ENCODE assay signal across 33 cellular contexts in the genomic region with DNA sequence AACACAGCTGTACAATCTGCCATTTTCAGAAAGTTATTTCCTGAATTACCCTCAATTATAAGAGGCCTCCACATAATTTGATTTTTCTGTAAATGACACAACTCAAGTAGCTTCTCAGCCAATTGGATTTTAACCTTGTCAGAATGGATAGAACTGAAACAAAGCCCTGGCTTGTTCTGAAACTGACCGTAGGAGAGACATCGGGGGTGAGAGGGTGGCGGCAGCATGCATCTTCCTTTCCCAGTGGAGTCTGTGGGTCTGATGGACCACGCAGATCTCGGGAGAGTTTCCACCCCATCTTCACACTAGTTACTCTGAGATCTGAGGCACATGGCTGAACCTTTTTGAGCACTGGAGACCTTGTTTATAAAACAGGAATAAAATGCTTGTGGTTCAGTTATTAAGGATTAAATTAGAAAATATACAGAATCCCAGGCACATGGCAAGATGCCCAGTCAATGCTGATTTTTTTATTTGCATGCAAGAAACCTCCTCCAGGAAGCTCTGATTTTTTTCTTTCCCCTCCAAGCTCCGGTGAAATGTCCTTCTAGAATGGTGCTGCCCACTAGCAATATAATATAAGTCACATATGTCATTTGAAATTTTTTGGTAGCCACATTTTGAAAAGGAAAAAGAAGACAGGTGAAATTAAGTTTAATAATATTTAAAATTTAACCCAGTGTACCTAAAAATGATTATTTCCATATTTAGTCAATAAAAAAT.
"Had no signal": no experiment of that assay in that cellular context is flagged by ENCODE, and none has a peak within 500 bp of the region (broad histone marks: within the 10 kb centered on the region; RNA-seq: fewer than 3 reads in every experiment).

No MANE protein-coding gene starts in this region.

- H3K27me3 ChIP-seq: ascending aorta, cardiac muscle cell, colonic mucosa, gastroesophageal sphincter, heart left ventricle, ovary, stomach, suprapubic skin, tibial artery, upper lobe of right lung had no signal

- H3K4me1 ChIP-seq: colonic mucosa had no signal

- H3K27me3 Mint-ChIP-seq: activated naive CD4-positive, alpha-beta T cell treated with anti-CD3 and anti-CD28 coated beads, Interleukin-2, amount 10 ng/mL, durations not matched to agents 7 days and 5 days; activated naive CD8-positive, alpha-beta T cell treated with anti-CD3 and anti-CD28 coated beads, Interleukin-2, amount 10 ng/mL, durations not matched to agents 7 days and 5 days; brain; naive B cell; progenitor cell of endocrine pancreas had no signal

- H3K9me3 ChIP-seq: ascending aorta, colonic mucosa, gastroesophageal sphincter, heart left ventricle, ovary, stomach, suprapubic skin, tibial artery, upper lobe of right lung had no signal

- H3K9me3 Mint-ChIP-seq: activated naive CD4-positive, alpha-beta T cell treated with anti-CD3 and anti-CD28 coated beads, Interleukin-2, amount 10 ng/mL, durations not matched to agents 7 days and 5 days; activated naive CD8-positive, alpha-beta T cell treated with anti-CD3 and anti-CD28 coated beads, Interleukin-2, amount 10 ng/mL, durations not matched to agents 7 days and 5 days; brain; immature natural killer cell; nephron progenitor cell had no signal

- H3K36me3 ChIP-seq: ascending aorta, cardiac muscle cell, colonic mucosa, gastroesophageal sphincter, heart left ventricle, ovary, stomach, suprapubic skin, tibial artery, upper lobe of right lung, WERI-Rb-1 had no signal

- ATAC-seq: activated CD4-positive, CD25-positive, alpha-beta regulatory T cell treated with anti-CD3 and anti-CD28 coated beads, Interleukin-2, amount 50 U/mL, for 24 hours; gastroesophageal sphincter; heart left ventricle; sciatic nerve; upper lobe of right lung had no signal

- H3K36me3 Mint-ChIP-seq: immature natural killer cell had no signal

- DNase-seq: activated CD4-positive, alpha-beta T cell treated with anti-CD3 and anti-CD28 coated beads for 48 hours; activated CD4-positive, alpha-beta T cell treated with anti-CD3 and anti-CD28 coated beads, Interleukin-2, amount 50 U/mL, for 48 hours; activated CD8-positive, alpha-beta memory T cell treated with anti-CD3 and anti-CD28 coated beads for 24 hours; activated gamma-delta T cell; activated naive CD4-positive, alpha-beta T cell treated with anti-CD3 and anti-CD28 coated beads, Interleukin-2, amount 10 ng/mL, durations not matched to agents 7 days and 5 days; activated naive CD8-positive, alpha-beta T cell treated with anti-CD3 and anti-CD28 coated beads, Interleukin-2, amount 10 ng/mL, durations not matched to agents 7 days and 5 days; cerebellar nuclear complex; colonic mucosa; effector memory CD4-positive, alpha-beta T cell; erythroblast; heart left ventricle; hypothalamus; immature natural killer cell; naive B cell; nephron progenitor cell; ovary; stimulated activated CD4-positive, alpha-beta T cell treated with anti-CD3 and anti-CD28 coated beads, Interleukin-12 subunit alpha, Interleukin-12 subunit beta, amount 100 ng/mL, for 4 hours; stimulated activated CD4-positive, alpha-beta T cell treated with anti-CD3 and anti-CD28 coated beads, Interleukin-4, amount 100 ng/mL, for 1 hour; stomach; T1000; upper lobe of right lung; WERI-Rb-1 had no signal

- H3K27ac ChIP-seq: ascending aorta, cardiac muscle cell, colonic mucosa, gastroesophageal sphincter, heart left ventricle, ovary, skin epidermis, stomach, suprapubic skin, tibial artery, upper lobe of right lung, WERI-Rb-1 had no signal

- H3K4me3 ChIP-seq: ascending aorta, cardiac muscle cell, colonic mucosa, gastroesophageal sphincter, heart left ventricle, ovary, skin epidermis, stomach, suprapubic skin, tibial artery, upper lobe of right lung had no signal

- H3K27ac Mint-ChIP-seq: activated naive CD4-positive, alpha-beta T cell treated with anti-CD3 and anti-CD28 coated beads, Interleukin-2, amount 10 ng/mL, durations not matched to agents 7 days and 5 days; activated naive CD8-positive, alpha-beta T cell treated with anti-CD3 and anti-CD28 coated beads, Interleukin-2, amount 10 ng/mL, durations not matched to agents 7 days and 5 days; mesothelial cell of epicardium; nephron progenitor cell; progenitor cell of endocrine pancreas had no signal

- H3K4me3 Mint-ChIP-seq: activated naive CD4-positive, alpha-beta T cell treated with anti-CD3 and anti-CD28 coated beads, Interleukin-2, amount 10 ng/mL, durations not matched to agents 7 days and 5 days; activated naive CD8-positive, alpha-beta T cell treated with anti-CD3 and anti-CD28 coated beads, Interleukin-2, amount 10 ng/mL, durations not matched to agents 7 days and 5 days; brain; immature natural killer cell; mesothelial cell of epicardium; naive B cell; nephron progenitor cell had no signal
